In genomic region chr16:66267287-66268137, GRCh38 we compare ENCODE assay signal across 20 cellular contexts.
DNase-seq lines count a peak whose midpoint lies in the region; ATAC-seq and TF ChIP-seq lines count a peak whose summit lies in the region.
"Had no signal": no experiment of that assay in that cellular context is flagged by ENCODE, and none has a peak within 500 bp of the region (broad histone marks: within the 10 kb centered on the region; RNA-seq: fewer than 3 reads in every experiment).

No MANE protein-coding gene starts in this region.

- ATAC-seq in stimulated activated naive B cell treated with anti-CD40 and anti-IgM and Interleukin-4, amounts not matched to agents 10 μg/mL and 1 μg/mL and 100 μg/mL, for 72 hours (replicated peaks), result no peak
- ATAC-seq: activated T-cell treated with anti-CD3 and anti-CD28 coated beads, Interleukin-2, amount 50 U/mL, for 72 hours; effector memory CD8-positive, alpha-beta T cell; PC-3 had no signal

- no peaks in the 10 kb centered on the region for H3K36me3 Mint-ChIP-seq in mesothelial cell of epicardium
- H3K36me3 Mint-ChIP-seq in stimulated activated naive B cell treated with anti-CD40 and anti-IgM and Interleukin-4, amounts not matched to agents 10 μg/mL and 1 μg/mL and 100 μg/mL, for 72 hours, result no peaks in the 10 kb centered on the region
- H3K36me3 Mint-ChIP-seq: activated naive CD8-positive, alpha-beta T cell treated with anti-CD3 and anti-CD28 coated beads, Interleukin-2, amount 10 ng/mL, durations not matched to agents 7 days and 5 days; CD4-positive, CD25-positive, alpha-beta regulatory T cell; naive B cell had no signal

- H3K4me3 ChIP-seq in urinary bladder (ENCODE audit: low read depth, low read length) (no peak overlapping the region), ascending aorta (no peak overlapping the region)
- H3K4me3 ChIP-seq: cardiac muscle cell had no signal

- H3K27ac Mint-ChIP-seq in mesothelial cell of epicardium, result peak overlapping the region; percentile 92
- H3K27ac Mint-ChIP-seq in stimulated activated naive B cell treated with anti-CD40 and anti-IgM and Interleukin-4, amounts not matched to agents 10 μg/mL and 1 μg/mL and 100 μg/mL, for 72 hours, result no peak overlapping the region
- H3K27ac Mint-ChIP-seq: activated CD4-positive, alpha-beta T cell treated with anti-CD3 and anti-CD28 coated beads, Interleukin-2, amount 10 ng/mL, durations not matched to agents 7 days and 5 days; activated naive CD8-positive, alpha-beta T cell treated with anti-CD3 and anti-CD28 coated beads, Interleukin-2, amount 10 ng/mL, durations not matched to agents 7 days and 5 days; activated T-cell treated with anti-CD3 and anti-CD28 coated beads, Interleukin-2, amount 50 U/mL, for 72 hours; effector memory CD8-positive, alpha-beta T cell; naive B cell had no signal

- peak overlapping the region; percentile 73 for H3K27ac ChIP-seq in urinary bladder (ENCODE audit: low read depth)
- peak overlapping the region in 1 of 2 donors; percentile 5 for H3K27ac ChIP-seq in ascending aorta
- H3K27ac ChIP-seq: cardiac muscle cell had no signal

- no peak overlapping the region for H3K4me3 Mint-ChIP-seq in mesothelial cell of epicardium
- H3K4me3 Mint-ChIP-seq in stimulated activated naive B cell treated with anti-CD40 and anti-IgM and Interleukin-4, amounts not matched to agents 10 μg/mL and 1 μg/mL and 100 μg/mL, for 72 hours, result no peak overlapping the region
- H3K4me3 Mint-ChIP-seq: activated CD4-positive, alpha-beta T cell treated with anti-CD3 and anti-CD28 coated beads, Interleukin-2, amount 10 ng/mL, durations not matched to agents 7 days and 5 days; activated naive CD8-positive, alpha-beta T cell treated with anti-CD3 and anti-CD28 coated beads, Interleukin-2, amount 10 ng/mL, durations not matched to agents 7 days and 5 days; activated T-cell treated with anti-CD3 and anti-CD28 coated beads, Interleukin-2, amount 50 U/mL, for 72 hours; effector memory CD8-positive, alpha-beta T cell had no signal

- no peaks in the 10 kb centered on the region for H3K9me3 Mint-ChIP-seq in mesothelial cell of epicardium
- H3K9me3 Mint-ChIP-seq in stimulated activated naive B cell treated with anti-CD40 and anti-IgM and Interleukin-4, amounts not matched to agents 10 μg/mL and 1 μg/mL and 100 μg/mL, for 72 hours, result no peaks in the 10 kb centered on the region
- H3K9me3 Mint-ChIP-seq: activated CD4-positive, alpha-beta T cell treated with anti-CD3 and anti-CD28 coated beads, Interleukin-2, amount 10 ng/mL, durations not matched to agents 7 days and 5 days; activated naive CD8-positive, alpha-beta T cell treated with anti-CD3 and anti-CD28 coated beads, Interleukin-2, amount 10 ng/mL, durations not matched to agents 7 days and 5 days; activated T-cell treated with anti-CD3 and anti-CD28 coated beads, Interleukin-2, amount 50 U/mL, for 72 hours; CD4-positive, CD25-positive, alpha-beta regulatory T cell; effector memory CD8-positive, alpha-beta T cell had no signal

- H3K9me3 ChIP-seq in ascending aorta, result no peaks in the 10 kb centered on the region

- no peaks in the 10 kb centered on the region for H3K27me3 ChIP-seq in ascending aorta

- peaks cover 68% of the 10 kb centered on the region for H3K4me1 Mint-ChIP-seq in mesothelial cell of epicardium
- H3K4me1 Mint-ChIP-seq in stimulated activated naive B cell treated with anti-CD40 and anti-IgM and Interleukin-4, amounts not matched to agents 10 μg/mL and 1 μg/mL and 100 μg/mL, for 72 hours, result peaks cover 0 to 17% of the 10 kb centered on the region in 2 donors

- no peaks in the 10 kb centered on the region for H3K4me1 ChIP-seq in urinary bladder (ENCODE audit: insufficient read depth)
- no peaks in the 10 kb centered on the region for H3K4me1 ChIP-seq in ascending aorta

- no peak for TF ChIP-seq CTCF in mesothelial cell of epicardium (IDR thresholded peaks at IDR 0.05; ENCODE audit: unreplicated experiment)
- TF ChIP-seq CTCF in ascending aorta (IDR thresholded peaks at IDR 0.05), result no peak

- peaks cover 18% of the 10 kb centered on the region for H3K27me3 Mint-ChIP-seq in mesothelial cell of epicardium (ENCODE audit: low read depth)
- H3K27me3 Mint-ChIP-seq in stimulated activated naive B cell treated with anti-CD40 and anti-IgM and Interleukin-4, amounts not matched to agents 10 μg/mL and 1 μg/mL and 100 μg/mL, for 72 hours, result peaks cover 41 to 58% of the 10 kb centered on the region in 2 donors

- peak; percentile 49 for DNase-seq in activated CD8-positive, alpha-beta memory T cell treated with anti-CD3 and anti-CD28 coated beads for 24 hours
- no peak for DNase-seq in activated CD8-positive, alpha-beta memory T cell treated with anti-CD3 and anti-CD28 coated beads, Interleukin-2, amount 50 U/mL, for 4 hours
- DNase-seq in ecto neural progenitor cell (ENCODE audit: low spot score) (peak; percentile 44), mesothelial cell of epicardium (ENCODE audit: low spot score in 2 of 2, unreplicated experiment in 2 of 2) (peak in 1 of 2 experiments; percentile 38), AG08396 (ENCODE audit: low spot score) (no peak), ascending aorta (ENCODE audit: low spot score in 2 of 2) (no peak)
- no peak for DNase-seq in stimulated activated naive B cell treated with anti-CD40 and anti-IgM and Interleukin-4, amounts not matched to agents 10 μg/mL and 1 μg/mL and 100 μg/mL, for 72 hours
- DNase-seq: activated CD4-positive, alpha-beta T cell treated with anti-CD3 and anti-CD28 coated beads, Interleukin-2, amount 10 ng/mL, durations not matched to agents 7 days and 5 days; activated naive CD8-positive, alpha-beta T cell treated with anti-CD3 and anti-CD28 coated beads, Interleukin-2, amount 10 ng/mL, durations not matched to agents 7 days and 5 days; activated T-cell treated with anti-CD3 and anti-CD28 coated beads, Interleukin-2, amount 50 U/mL, for 72 hours; CD4-positive, CD25-positive, alpha-beta regulatory T cell; effector memory CD8-positive, alpha-beta T cell; naive B cell; NCI-H2107; NCI-H748 treated with DMSO at 0.1 percent for 48 hours; stimulated activated CD4-positive, alpha-beta T cell treated with anti-CD3 and anti-CD28 coated beads, Interleukin-1b, Interleukin-23, amount 100 ng/mL, for 48 hours; substantia nigra had no signal

- intact Hi-C loops in ascending aorta (cut with DNase I), result no loop called here

- 60% methylated on average over 12 of the region's 12 CpGs for WGBS in urinary bladder

- H3K36me3 ChIP-seq in urinary bladder (ENCODE audit: insufficient read depth) (no peaks in the 10 kb centered on the region), ascending aorta (no peaks in the 10 kb centered on the region)
- H3K36me3 ChIP-seq: cardiac muscle cell had no signal

Comparison
In these comparisons a context has a peak if more than half of its experiments do, and no peak if none do; other contexts are left out.
1. DNase-seq: peak in activated CD8-positive, alpha-beta memory T cell treated with anti-CD3 and anti-CD28 coated beads for 24 hours (single experiment) and ecto neural progenitor cell (single experiment); none in activated CD8-positive, alpha-beta memory T cell treated with anti-CD3 and anti-CD28 coated beads, Interleukin-2, amount 50 U/mL, for 4 hours (single experiment), stimulated activated naive B cell treated with anti-CD40 and anti-IgM and Interleukin-4, amounts not matched to agents 10 μg/mL and 1 μg/mL and 100 μg/mL, for 72 hours (single experiment), AG08396 (single experiment) and ascending aorta (0 of 2).